ENCODE assay signal across 10 cellular contexts in the genomic region with DNA sequence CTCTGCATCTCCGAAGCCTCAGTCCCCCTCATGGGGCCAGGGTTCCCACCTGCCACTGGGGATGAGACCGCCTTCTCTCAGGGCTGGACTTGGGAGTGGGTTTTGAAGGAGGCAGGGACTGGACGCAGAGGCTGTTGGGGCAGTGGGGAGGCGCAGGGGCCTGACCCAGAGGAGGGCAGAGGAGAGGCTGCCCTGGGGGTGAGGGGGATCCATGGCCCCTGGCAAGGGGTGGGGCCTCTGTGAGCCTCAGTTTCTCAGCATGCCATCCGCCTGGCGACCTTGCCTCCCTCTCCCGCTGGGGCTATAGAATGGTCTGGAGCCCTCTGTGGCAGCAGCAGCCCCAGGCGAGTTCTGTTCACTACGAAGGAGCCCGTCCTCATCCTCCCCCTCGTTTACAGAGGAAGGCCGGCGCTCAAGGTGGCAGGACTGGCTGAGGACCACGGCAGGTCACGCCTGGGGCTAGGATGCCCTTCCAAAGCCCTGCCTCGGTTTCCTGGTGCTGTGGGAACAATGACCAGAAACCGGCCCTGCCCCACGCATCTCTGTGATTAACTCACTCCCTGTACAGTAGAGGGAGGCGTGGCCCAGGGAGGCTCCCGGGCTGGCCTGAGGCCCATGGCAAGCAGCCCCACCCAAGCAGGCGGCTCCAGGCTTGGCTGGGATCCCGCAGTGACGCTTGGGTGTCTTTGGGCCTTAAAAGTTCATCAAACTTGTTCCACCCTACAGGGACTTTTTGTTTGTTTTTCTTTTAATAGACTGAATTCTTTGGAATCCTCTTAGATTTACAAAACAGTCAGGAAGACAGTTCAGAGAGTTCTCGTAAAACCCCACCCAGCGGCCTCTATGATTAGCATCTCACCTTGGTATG. TPM values are rescaled to one million over a fixed set of nuclear protein-coding genes. Genes with fewer than 3 reads are reported as not detected.
DNase-seq lines count a peak whose midpoint lies in the region; ATAC-seq and TF ChIP-seq lines count a peak whose summit lies in the region.
"Had no signal": no experiment of that assay in that cellular context is flagged by ENCODE, and none has a peak within 500 bp of the region (broad histone marks: within the 10 kb centered on the region; RNA-seq: fewer than 3 reads in every experiment).

No MANE protein-coding gene starts in this region.

- WGBS in lower leg skin, 2 donors, result 41 to 51% methylated on average over 21 to 25 of the region's 25 CpGs

- POLR2A ChIA-PET in CD4-positive, alpha-beta T cell (lab: Charles Lee), result no interaction called here

- TF ChIP-seq CTCF in cardiac fibroblast (IDR thresholded peaks at IDR 0.05; ENCODE audit: low read depth, low read length) (no peak), lower leg skin (IDR thresholded peaks at IDR 0.05) (no peak), GM10266 (IDR thresholded peaks at IDR 0.05; ENCODE audit: control insufficient read depth, insufficient read depth, low read depth, missing control alignments) (no peak)
- TF ChIP-seq CTCF in CD4-positive, alpha-beta T cell (IDR thresholded peaks at IDR 0.05), result no peak

- no peak overlapping the region for H3K27ac Mint-ChIP-seq in CD4-positive, alpha-beta T cell
- H3K27ac Mint-ChIP-seq: CD4-positive, CD25-positive, alpha-beta regulatory T cell had no signal

- peak; percentile 91 for DNase-seq in A172 (ENCODE audit: low spot score)
- DNase-seq in HT1080 (ENCODE audit: low read depth), result peak; percentile 58
- peak; percentile 89 to 96 for DNase-seq in cardiac fibroblast (ENCODE audit: low read depth in 2 of 2)
- peak; percentile 90 to 97 for DNase-seq in lower leg skin (ENCODE audit: low spot score in 2 of 2)
- no peak for DNase-seq in GM10266 (ENCODE audit: extremely low spot score)
- DNase-seq in DMS79 treated with DMSO at 0.1 percent for 48 hours (lab: John Stamatoyannopoulos, UW), result no peak
- no peak for DNase-seq in CD4-positive, alpha-beta T cell
- DNase-seq: CD4-positive, CD25-positive, alpha-beta regulatory T cell; stimulated activated CD4-positive, alpha-beta T cell treated with anti-CD3 and anti-CD28 coated beads, Interleukin-4, amount 100 ng/mL, for 4 hours had no signal

- no peaks in the 10 kb centered on the region for H3K4me1 Mint-ChIP-seq in CD4-positive, alpha-beta T cell (ENCODE audit: low read depth)
- H3K4me1 Mint-ChIP-seq: CD4-positive, CD25-positive, alpha-beta regulatory T cell had no signal

- no peaks in the 10 kb centered on the region for H3K27me3 Mint-ChIP-seq in CD4-positive, alpha-beta T cell

- no peaks in the 10 kb centered on the region for H3K27me3 ChIP-seq in CD4-positive, alpha-beta T cell (ENCODE audit: control insufficient read depth, insufficient read depth, low read length)

- no peak for TF ChIP-seq POLR2A in lower leg skin (IDR thresholded peaks at IDR 0.05)

- intact Hi-C loops in lower leg skin (cut with DNase I; ENCODE audit: low total_unique reads), result no loop called here
- intact Hi-C loops in CD4-positive, alpha-beta T cell (cut with DNase I, micrococcal nuclease), result no loop called here

- H3K36me3 Mint-ChIP-seq in CD4-positive, alpha-beta T cell (ENCODE audit: low read depth), result no peaks in the 10 kb centered on the region
- H3K36me3 Mint-ChIP-seq: CD4-positive, CD25-positive, alpha-beta regulatory T cell had no signal

- no peak overlapping the region for H3K4me3 Mint-ChIP-seq in CD4-positive, alpha-beta T cell
- H3K4me3 Mint-ChIP-seq: CD4-positive, CD25-positive, alpha-beta regulatory T cell had no signal

- no peak for ATAC-seq in HG02798 (IDR thresholded peaks at IDR 0.05; ENCODE audit: poor library complexity, unreplicated experiment)
- no peak for ATAC-seq in CD4-positive, alpha-beta T cell (ENCODE audit: poor library complexity)

- no peak overlapping the region for H3K27ac ChIP-seq in CD4-positive, alpha-beta T cell (ENCODE audit: low read depth, low read length)

- no peaks in the 10 kb centered on the region for H3K9me3 Mint-ChIP-seq in CD4-positive, alpha-beta T cell
- H3K9me3 Mint-ChIP-seq: CD4-positive, CD25-positive, alpha-beta regulatory T cell had no signal

- CTCF ChIA-PET in CD4-positive, alpha-beta T cell (lab: Charles Lee), result no interaction called here

- no peak overlapping the region for H3K4me3 ChIP-seq in cardiac fibroblast (replicated peaks in 1 of 2; ENCODE audit: low read depth in 2 of 2, low read length in 2 of 2)
- no peak overlapping the region for H3K4me3 ChIP-seq in lower leg skin (ENCODE audit: low read depth, poor library complexity, severe bottlenecking)

- no peaks in the 10 kb centered on the region for H3K9me3 ChIP-seq in CD4-positive, alpha-beta T cell (ENCODE audit: control insufficient read depth, low read length)

RNA-seq across cellular contexts. Expression of a gene that starts 16.0 kb away (rescaled TPM):
- total RNA-seq in A172 (2014; rRNA removed; shearing (Covaris generic)), result 7.2 and 10.0 TPM in 2 replicates
- total RNA-seq in HT1080 (2014; rRNA removed; shearing (Covaris generic)), result 3.6 and 5.3 TPM in 2 replicates
- 2.2 and 2.9 TPM in 2 replicates for polyA plus RNA-seq in HT1080 (2015; cell fraction: cytosol; rRNA removed)
- polyA plus RNA-seq in HT1080 (2015; cell fraction: nucleus; rRNA removed), result 6.6 and 7.6 TPM in 2 replicates
- total RNA-seq in lower leg skin, result 10 to 100 TPM; 10.1 to 15.9 (median 11.1) TPM
- total RNA-seq in CD4-positive, alpha-beta T cell, result 100 to 1,000 TPM; 119 to 127 TPM

RNA-seq across cellular contexts. Expression of a gene that starts 24.5 kb away (rescaled TPM):
- total RNA-seq in A172 (2014; rRNA removed; shearing (Covaris generic)), result 1.3 and 5.1 TPM in 2 replicates
- total RNA-seq in HT1080 (2014; rRNA removed; shearing (Covaris generic)), result 0.19 TPM in 1 of 2 replicates, not detected in the other
- polyA plus RNA-seq in HT1080 (2015; cell fraction: cytosol; rRNA removed), result not detected in 2 replicates
- not detected in 2 replicates for polyA plus RNA-seq in HT1080 (2015; cell fraction: nucleus; rRNA removed)
- total RNA-seq in lower leg skin, result 10 to 100 TPM; 10.6 to 31.7 (median 20.3) TPM
- 1 to 10 TPM; 2.5 to 2.7 TPM for total RNA-seq in CD4-positive, alpha-beta T cell

Comparison
In these comparisons a context has a peak if more than half of its experiments do, and no peak if none do; other contexts are left out.
1. DNase-seq: peak in A172 (single experiment), HT1080 (single experiment), cardiac fibroblast (2 of 2) and lower leg skin (2 of 2); none in GM10266 (single experiment), DMS79 treated with DMSO at 0.1 percent for 48 hours (single experiment) and CD4-positive, alpha-beta T cell (0 of 10).
2. RNA of a gene that starts 16.0 kb away (total RNA-seq): 119 to 127 TPM in CD4-positive, alpha-beta T cell; 10.1 to 15.9 TPM in lower leg skin, 7.2 to 10.0 TPM in A172 and 3.6 to 5.3 TPM in HT1080; every median in the first group is over 4 times any median in the second.